25 cellular contexts compared by ENCODE assay signal in the genomic region with DNA sequence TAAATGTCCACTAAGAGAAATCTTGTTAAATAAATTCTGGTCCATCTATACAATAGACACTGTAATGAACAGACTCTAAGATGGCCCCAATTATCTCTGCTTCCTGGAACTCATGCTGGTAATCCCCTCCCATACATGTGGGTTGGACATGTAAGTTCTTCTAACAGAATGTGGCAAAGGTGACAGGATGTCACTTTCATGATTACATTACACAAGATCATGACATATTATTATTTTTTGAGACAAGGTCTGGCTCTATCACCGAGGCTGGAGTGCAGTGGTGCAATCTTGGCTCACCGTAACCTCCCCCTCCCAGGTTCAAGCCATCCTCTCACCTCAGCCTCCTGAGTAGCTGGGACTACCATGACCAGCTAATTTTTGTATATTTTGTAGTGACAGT. TPM values are rescaled to one million over a fixed set of nuclear protein-coding genes. Genes with fewer than 3 reads are reported as not detected.
DNase-seq lines count a peak whose midpoint lies in the region; ATAC-seq lines count a peak whose summit lies in the region.
"Had no signal": no experiment of that assay in that cellular context is flagged by ENCODE, and none has a peak within 500 bp of the region (broad histone marks: within the 10 kb centered on the region; RNA-seq: fewer than 3 reads in every experiment).

No MANE protein-coding gene starts in this region.

- intact Hi-C loops in activated naive CD4-positive, alpha-beta T cell treated with anti-CD3 and anti-CD28 coated beads for 36 hours (cut with micrococcal nuclease) = loop anchor here (1.0 to 5.0 kb wide), 3 partner anchors 15 to 93 kb away; a partner anchor contains a TSS

- H3K9me3 ChIP-seq in T-helper 17 cell (ENCODE audit: control insufficient read depth, low read length, poor library complexity, severe bottlenecking) = no peaks in the 10 kb centered on the region
- H3K9me3 ChIP-seq: ovary, spleen, stomach, tibial nerve had no signal

- CTCF ChIA-PET in activated naive CD4-positive, alpha-beta T cell treated with anti-CD3 and anti-CD28 coated beads for 36 hours (lab: Charles Lee) = no interaction called here

- peaks cover 28% of the 10 kb centered on the region for H3K36me3 Mint-ChIP-seq in activated naive CD4-positive, alpha-beta T cell treated with anti-CD3 and anti-CD28 coated beads for 36 hours (ENCODE audit: low read depth)
- H3K36me3 Mint-ChIP-seq in T-helper 17 cell (ENCODE audit: low read depth) = peaks cover 3% of the 10 kb centered on the region
- H3K36me3 Mint-ChIP-seq in activated naive CD8-positive, alpha-beta T cell treated with anti-CD3 and anti-CD28 coated beads, Interleukin-2, amount 50 U/mL, for 24 hours (ENCODE audit: low read depth) = peaks cover 25% of the 10 kb centered on the region
- H3K36me3 Mint-ChIP-seq in stimulated activated naive CD8-positive, alpha-beta T cell treated with anti-CD3 and anti-CD28 coated beads, Interleukin-15, Interleukin-2, amounts not matched to agents 100 ng/mL and 50 ng/mL, for 24 hours (ENCODE audit: low read depth) = peaks cover 42% of the 10 kb centered on the region

- peak overlapping the region; percentile 73 for H3K27ac Mint-ChIP-seq in activated naive CD4-positive, alpha-beta T cell treated with anti-CD3 and anti-CD28 coated beads for 36 hours
- no peak overlapping the region for H3K27ac Mint-ChIP-seq in T-helper 17 cell
- H3K27ac Mint-ChIP-seq in activated naive CD8-positive, alpha-beta T cell treated with anti-CD3 and anti-CD28 coated beads, Interleukin-2, amount 50 U/mL, for 24 hours = no peak overlapping the region
- H3K27ac Mint-ChIP-seq in stimulated activated naive CD8-positive, alpha-beta T cell treated with anti-CD3 and anti-CD28 coated beads, Interleukin-15, Interleukin-2, amounts not matched to agents 100 ng/mL and 50 ng/mL, for 24 hours = peak overlapping the region; percentile 74
- H3K27ac Mint-ChIP-seq: activated naive CD4-positive, alpha-beta T cell treated with anti-CD3 and anti-CD28 coated beads, Interleukin-2, amount 50 U/mL, for 24 hours; CD4-positive, alpha-beta T cell; WTC11 had no signal

- ATAC-seq in T-helper 17 cell = peak; percentile 60
- peak; percentile 95 for ATAC-seq in activated naive CD8-positive, alpha-beta T cell treated with anti-CD3 and anti-CD28 coated beads, Interleukin-2, amount 50 U/mL, for 24 hours
- ATAC-seq: left ventricle myocardium superior, WTC11 had no signal

- H3K27me3 Mint-ChIP-seq in activated naive CD4-positive, alpha-beta T cell treated with anti-CD3 and anti-CD28 coated beads for 36 hours (ENCODE audit: low read depth) = no peaks in the 10 kb centered on the region
- H3K27me3 Mint-ChIP-seq in T-helper 17 cell = no peaks in the 10 kb centered on the region
- H3K27me3 Mint-ChIP-seq in activated naive CD8-positive, alpha-beta T cell treated with anti-CD3 and anti-CD28 coated beads, Interleukin-2, amount 50 U/mL, for 24 hours = no peaks in the 10 kb centered on the region
- H3K27me3 Mint-ChIP-seq in stimulated activated naive CD8-positive, alpha-beta T cell treated with anti-CD3 and anti-CD28 coated beads, Interleukin-15, Interleukin-2, amounts not matched to agents 100 ng/mL and 50 ng/mL, for 24 hours = no peaks in the 10 kb centered on the region
- H3K27me3 Mint-ChIP-seq: activated naive CD4-positive, alpha-beta T cell treated with anti-CD3 and anti-CD28 coated beads, Interleukin-2, amount 50 U/mL, for 24 hours; CD4-positive, alpha-beta T cell; naive thymus-derived CD8-positive, alpha-beta T cell had no signal

- H3K9me3 Mint-ChIP-seq in activated naive CD4-positive, alpha-beta T cell treated with anti-CD3 and anti-CD28 coated beads for 36 hours = no peaks in the 10 kb centered on the region
- no peaks in the 10 kb centered on the region for H3K9me3 Mint-ChIP-seq in activated naive CD8-positive, alpha-beta T cell treated with anti-CD3 and anti-CD28 coated beads, Interleukin-2, amount 50 U/mL, for 24 hours
- H3K9me3 Mint-ChIP-seq in stimulated activated naive CD8-positive, alpha-beta T cell treated with anti-CD3 and anti-CD28 coated beads, Interleukin-15, Interleukin-2, amounts not matched to agents 100 ng/mL and 50 ng/mL, for 24 hours = no peaks in the 10 kb centered on the region
- H3K9me3 Mint-ChIP-seq: activated naive CD4-positive, alpha-beta T cell treated with anti-CD3 and anti-CD28 coated beads, Interleukin-2, amount 50 U/mL, for 24 hours; CD4-positive, alpha-beta T cell; naive thymus-derived CD8-positive, alpha-beta T cell; WTC11 had no signal

- peak; percentile 54 for DNase-seq in activated naive CD4-positive, alpha-beta T cell treated with anti-CD3 and anti-CD28 coated beads for 36 hours
- no peak for DNase-seq in activated naive CD4-positive, alpha-beta T cell (lab: John Stamatoyannopoulos, UW)
- no peak for DNase-seq in T-helper 17 cell
- no peak for DNase-seq in activated naive CD8-positive, alpha-beta T cell treated with anti-CD3 and anti-CD28 coated beads, Interleukin-2, amount 50 U/mL, for 24 hours
- DNase-seq in NCI-H1417 (lab: John Stamatoyannopoulos, UW) = no peak
- DNase-seq in COLO668 (lab: John Stamatoyannopoulos, UW; ENCODE audit: unreplicated experiment) = no peak
- DNase-seq: CD4-positive, alpha-beta T cell; cerebellar nuclear complex; DMS 273 treated with DMSO at 0.1 percent for 48 hours; dorsolateral prefrontal cortex; left ventricle myocardium superior; NCI-H1048; NCI-H187 treated with DMSO at 0.1 percent for 48 hours; NCI-H526 treated with DMSO at 0.1 percent for 48 hours; ovary; spleen; stimulated activated CD4-positive, alpha-beta T cell treated with anti-CD3 and anti-CD28 coated beads, Interleukin-4, amount 100 ng/mL, for 1 hour; stomach had no signal

- no peak overlapping the region for H3K4me3 Mint-ChIP-seq in activated naive CD4-positive, alpha-beta T cell treated with anti-CD3 and anti-CD28 coated beads for 36 hours
- no peak overlapping the region for H3K4me3 Mint-ChIP-seq in T-helper 17 cell
- H3K4me3 Mint-ChIP-seq in activated naive CD8-positive, alpha-beta T cell treated with anti-CD3 and anti-CD28 coated beads, Interleukin-2, amount 50 U/mL, for 24 hours = no peak overlapping the region
- H3K4me3 Mint-ChIP-seq in stimulated activated naive CD8-positive, alpha-beta T cell treated with anti-CD3 and anti-CD28 coated beads, Interleukin-15, Interleukin-2, amounts not matched to agents 100 ng/mL and 50 ng/mL, for 24 hours = no peak overlapping the region
- H3K4me3 Mint-ChIP-seq: activated naive CD4-positive, alpha-beta T cell treated with anti-CD3 and anti-CD28 coated beads, Interleukin-2, amount 50 U/mL, for 24 hours; CD4-positive, alpha-beta T cell; naive thymus-derived CD8-positive, alpha-beta T cell; WTC11 had no signal

- H3K4me1 Mint-ChIP-seq in activated naive CD4-positive, alpha-beta T cell treated with anti-CD3 and anti-CD28 coated beads for 36 hours (ENCODE audit: low read depth) = peaks cover 13% of the 10 kb centered on the region
- peaks cover 3% of the 10 kb centered on the region for H3K4me1 Mint-ChIP-seq in T-helper 17 cell
- peaks cover 16% of the 10 kb centered on the region for H3K4me1 Mint-ChIP-seq in activated naive CD8-positive, alpha-beta T cell treated with anti-CD3 and anti-CD28 coated beads, Interleukin-2, amount 50 U/mL, for 24 hours
- H3K4me1 Mint-ChIP-seq in stimulated activated naive CD8-positive, alpha-beta T cell treated with anti-CD3 and anti-CD28 coated beads, Interleukin-15, Interleukin-2, amounts not matched to agents 100 ng/mL and 50 ng/mL, for 24 hours (ENCODE audit: low read depth) = peaks cover 17% of the 10 kb centered on the region
- H3K4me1 Mint-ChIP-seq: WTC11 had no signal

RNA-seq across cellular contexts. Expression of a gene that starts 14.6 kb away (rescaled TPM):
- 100 to 1,000 TPM; 180 to 183 TPM for total RNA-seq in activated naive CD4-positive, alpha-beta T cell treated with anti-CD3 and anti-CD28 coated beads for 36 hours
- 10 to 100 TPM; 36.9 to 47.1 TPM for total RNA-seq in T-helper 17 cell

RNA-seq across cellular contexts. Expression of a gene that starts 30.6 kb away (rescaled TPM):
- not detected for total RNA-seq in activated naive CD4-positive, alpha-beta T cell treated with anti-CD3 and anti-CD28 coated beads for 36 hours
- total RNA-seq in T-helper 17 cell = not detected
- total RNA-seq: CD4-positive, alpha-beta T cell; endothelial cell of umbilical vein; glomerular endothelial cell; naive thymus-derived CD8-positive, alpha-beta T cell; spleen; WTC11 had no signal

RNA-seq across cellular contexts. Expression of a gene that starts 45.2 kb away (rescaled TPM):
- 10 to 100 TPM; 35.1 to 35.9 TPM for total RNA-seq in activated naive CD4-positive, alpha-beta T cell treated with anti-CD3 and anti-CD28 coated beads for 36 hours
- total RNA-seq in T-helper 17 cell = 10 to 100 TPM; 17.2 to 25.8 TPM

Comparison
In these comparisons a context has a peak if more than half of its experiments do, and no peak if none do; other contexts are left out.
1. H3K27ac Mint-ChIP-seq: peak in activated naive CD4-positive, alpha-beta T cell treated with anti-CD3 and anti-CD28 coated beads for 36 hours (single experiment) and stimulated activated naive CD8-positive, alpha-beta T cell treated with anti-CD3 and anti-CD28 coated beads, Interleukin-15, Interleukin-2, amounts not matched to agents 100 ng/mL and 50 ng/mL, for 24 hours (single experiment); none in T-helper 17 cell (single experiment) and activated naive CD8-positive, alpha-beta T cell treated with anti-CD3 and anti-CD28 coated beads, Interleukin-2, amount 50 U/mL, for 24 hours (single experiment).